Comparison of ENCODE assay signal across 1 cellular context in the genomic region with DNA sequence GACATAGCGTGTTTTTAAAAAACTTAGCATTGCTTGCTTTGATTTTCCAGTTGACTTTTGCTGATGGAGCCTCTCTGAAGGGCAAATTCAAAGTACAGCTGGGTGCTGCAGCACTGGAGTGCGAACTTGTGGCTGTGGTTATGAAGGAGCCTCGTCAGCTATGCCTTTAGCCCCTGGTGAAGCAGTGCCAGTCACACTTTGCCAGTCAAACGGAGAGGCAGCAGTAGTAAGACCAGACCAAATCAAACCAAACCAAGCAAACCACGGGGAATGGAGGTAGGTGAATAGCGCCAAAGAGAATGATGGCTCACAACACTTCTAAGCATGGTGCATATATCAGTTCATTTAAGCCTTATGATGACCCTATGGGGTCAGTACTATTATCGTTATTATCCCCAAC.
TF ChIP-seq lines count a peak whose summit lies in the region.

No MANE protein-coding gene starts in this region.

TF ChIP-seq in K562, 482 proteins besides CTCF, POLR2A, EP300 and RAD21 (continued from another document):
- no peak for TF ChIP-seq CEBPZ (IDR thresholded peaks at IDR 0.05; ENCODE audit: borderline replicate concordance, low read depth, low read length)
- TF ChIP-seq ATF7 (IDR thresholded peaks at IDR 0.05), result no peak
- no peak for TF ChIP-seq NR2C2 (CRISPR knock-in tag; IDR thresholded peaks at IDR 0.05)
- TF ChIP-seq NR2C2 (tag; IDR thresholded peaks at IDR 0.05), result no peak
